Comparison of ENCODE assay signal across 16 cellular contexts in the genomic region with DNA sequence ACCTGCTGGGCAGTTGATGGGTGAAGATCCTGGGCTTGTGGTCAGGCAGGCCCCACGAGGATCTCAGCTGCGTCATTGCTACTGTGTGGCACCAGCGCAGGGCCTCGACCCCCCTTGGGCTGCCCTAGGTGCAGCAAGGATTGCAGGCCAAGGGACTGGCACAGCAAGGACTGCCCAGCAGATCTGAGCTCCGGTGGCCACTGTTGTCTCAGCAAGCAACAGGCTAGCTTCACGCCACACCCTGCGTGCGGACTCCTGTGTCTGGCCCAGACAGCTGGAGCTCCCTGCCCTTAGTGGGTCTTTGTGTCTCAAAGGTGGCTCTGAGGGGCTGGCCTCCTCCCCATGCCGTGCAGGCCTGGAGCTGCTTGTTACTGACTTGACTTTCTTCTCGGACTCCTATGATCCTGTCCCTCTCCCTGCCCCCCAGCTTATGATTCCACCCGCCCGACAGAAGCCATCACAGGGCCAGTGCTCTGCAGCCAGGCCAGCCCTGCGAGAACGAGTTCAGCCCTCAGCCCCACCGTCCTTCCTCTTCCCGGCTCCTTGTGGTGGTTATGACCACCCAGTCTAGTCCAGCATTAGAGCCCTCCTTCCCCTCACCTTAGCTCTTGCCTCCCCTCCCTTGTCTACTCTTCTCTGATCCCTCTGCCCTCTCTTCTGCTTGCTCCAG.
"Had no signal": no experiment of that assay in that cellular context is flagged by ENCODE, and none has a peak within 500 bp of the region (broad histone marks: within the 10 kb centered on the region; RNA-seq: fewer than 3 reads in every experiment).

No MANE protein-coding gene starts in this region.

- DNase-seq: activated effector memory CD4-positive, alpha-beta T cell treated with anti-CD3 and anti-CD28 coated beads, Interleukin-2, amount 50 U/mL, for 16 hours; caudate nucleus; effector memory CD4-positive, alpha-beta T cell; naive thymus-derived CD4-positive, alpha-beta T cell; nucleus accumbens; psoas muscle; stimulated activated CD4-positive, alpha-beta T cell treated with anti-CD3 and anti-CD28 coated beads, Interleukin-12 subunit alpha, Interleukin-12 subunit beta, amount 100 ng/mL, for 4 hours; stimulated activated CD4-positive, alpha-beta T cell treated with anti-CD3 and anti-CD28 coated beads, Interleukin-4, amount 100 ng/mL, for 1 hour; stimulated activated CD8-positive, alpha-beta memory T cell treated with anti-CD3 and anti-CD28 coated beads, Interleukin-4, amount 100 ng/mL, for 48 hours; stimulated activated naive CD8-positive, alpha-beta T cell treated with anti-CD3 and anti-CD28 coated beads, Interleukin-15, amount 100 ng/mL, for 72 hours; T-helper 2 cell; testis had no signal

- ATAC-seq: activated CD4-positive, CD25-positive, alpha-beta regulatory T cell treated with anti-CD3 and anti-CD28 coated beads, Interleukin-2, amount 50 U/mL, for 24 hours; naive thymus-derived CD4-positive, alpha-beta T cell; psoas muscle; sciatic nerve; stimulated activated naive CD8-positive, alpha-beta T cell treated with anti-CD3 and anti-CD28 coated beads, Interleukin-15, amount 100 ng/mL, for 72 hours had no signal

- H3K9me3 ChIP-seq: psoas muscle, testis had no signal

- H3K4me3 Mint-ChIP-seq: naive thymus-derived CD4-positive, alpha-beta T cell; stimulated activated naive CD8-positive, alpha-beta T cell treated with anti-CD3 and anti-CD28 coated beads, Interleukin-15, amount 100 ng/mL, for 72 hours had no signal

- H3K9me3 Mint-ChIP-seq: stimulated activated naive CD8-positive, alpha-beta T cell treated with anti-CD3 and anti-CD28 coated beads, Interleukin-15, amount 100 ng/mL, for 72 hours had no signal

- FAIRE-seq: keratinocyte, TTC549 had no signal

- H3K27ac ChIP-seq: psoas muscle, testis had no signal

- H3K4me1 ChIP-seq: psoas muscle, testis had no signal

- H3K4me3 ChIP-seq: psoas muscle, testis had no signal

- H3K27me3 ChIP-seq: testis had no signal

- H3K27me3 Mint-ChIP-seq: naive thymus-derived CD4-positive, alpha-beta T cell; stimulated activated naive CD8-positive, alpha-beta T cell treated with anti-CD3 and anti-CD28 coated beads, Interleukin-15, amount 100 ng/mL, for 72 hours had no signal
